In genomic region chr2:37361416-37361815, GRCh38 we compare ENCODE assay signal across 19 cellular contexts. TPM values are rescaled to one million over a fixed set of nuclear protein-coding genes. Genes with fewer than 3 reads are reported as not detected.
DNase-seq lines count a peak whose midpoint lies in the region; ATAC-seq and TF ChIP-seq lines count a peak whose summit lies in the region.
"Had no signal": no experiment of that assay in that cellular context is flagged by ENCODE, and none has a peak within 500 bp of the region (broad histone marks: within the 10 kb centered on the region; RNA-seq: fewer than 3 reads in every experiment).

No MANE protein-coding gene starts in this region.

- DNase-seq in NCI-H510A treated with DMSO at 0.1 percent for 48 hours (lab: John Stamatoyannopoulos, UW) (peak; percentile 36), NCI-H510A (lab: John Stamatoyannopoulos, UW) (no peak), RWPE1 (ENCODE audit: low spot score) (peak; percentile 36), esophagus squamous epithelium (lab: John Stamatoyannopoulos, UW) (no peak), gastrocnemius medialis (peak; percentile 65 to 66), mucosa of descending colon (no peak), G401 (ENCODE audit: low spot score) (no peak)
- DNase-seq: 8988T; CD8-positive, alpha-beta T cell; DMS79; NCI-H1048; NCI-H1436 treated with DMSO at 0.1 percent for 48 hours; NCI-H2029 treated with DMSO at 0.1 percent for 48 hours; NCI-H226; NCI-H69; SJCRH30 had no signal

- intact Hi-C loops in esophagus squamous epithelium (cut with DNase I) (no loop called here), gastrocnemius medialis (cut with DNase I; ENCODE audit: low total_unique reads) (loop anchor here (5.0 kb wide), 1 partner anchor 39 kb away; the partner anchor contains the start of gene PRKD3), mucosa of descending colon (cut with DNase I, micrococcal nuclease) (no loop called here)

- POLR2A ChIA-PET in RWPE1 (lab: Yijun Ruan, JAX; ENCODE audit: low non-redundant PET): no interaction called here

- H3K36me3 ChIP-seq in esophagus squamous epithelium (no peaks in the 10 kb centered on the region), gastrocnemius medialis (no peaks in the 10 kb centered on the region), mucosa of descending colon (ENCODE audit: low read depth) (no peaks in the 10 kb centered on the region)
- H3K36me3 ChIP-seq: SJCRH30 had no signal

- peak; percentile 71 to 81 for ATAC-seq in gastrocnemius medialis
- ATAC-seq in mucosa of descending colon: no peak
- ATAC-seq in GM21360 (IDR thresholded peaks at IDR 0.05; ENCODE audit: unreplicated experiment): no peak
- ATAC-seq: CD8-positive, alpha-beta T cell; GM23338; HCT116 had no signal

- no peak overlapping the region for H3K27ac ChIP-seq in RWPE1
- peak overlapping the region in 3 of 4 donors; percentile 34 to 62 (median 48) for H3K27ac ChIP-seq in esophagus squamous epithelium
- H3K27ac ChIP-seq in gastrocnemius medialis: peak overlapping the region; percentile 67 to 82 (median 70)
- H3K27ac ChIP-seq: SJCRH30 had no signal

- TF ChIP-seq CTCF in RWPE1 (conservative IDR thresholded peaks at IDR 0.05; ENCODE audit: low read depth) (no peak), esophagus squamous epithelium (IDR thresholded peaks at IDR 0.05) (no peak), gastrocnemius medialis (IDR thresholded peaks at IDR 0.05 in 4 of 5, conservative IDR thresholded peaks at IDR 0.05 in 1 of 5) (no peak), mucosa of descending colon (IDR thresholded peaks at IDR 0.05) (no peak)

- TF ChIP-seq POLR2A in esophagus squamous epithelium (IDR thresholded peaks at IDR 0.05) (no peak), gastrocnemius medialis (IDR thresholded peaks at IDR 0.05) (no peak)

- WGBS in esophagus squamous epithelium, 2 donors: 36 to 55% methylated on average over 1 of the region's 1 CpG

- H3K4me3 ChIP-seq in esophagus squamous epithelium (no peak overlapping the region), gastrocnemius medialis (no peak overlapping the region), mucosa of descending colon (no peak overlapping the region)
- H3K4me3 ChIP-seq: GM23338, SJCRH30 had no signal

- CTCF ChIA-PET in RWPE1 (lab: Yijun Ruan, JAX): no interaction called here

- H3K27me3 ChIP-seq in esophagus squamous epithelium: no peaks in the 10 kb centered on the region
- no peaks in the 10 kb centered on the region for H3K27me3 ChIP-seq in gastrocnemius medialis
- H3K27me3 ChIP-seq: SJCRH30 had no signal

- H3K9me3 ChIP-seq in esophagus squamous epithelium (no peaks in the 10 kb centered on the region), gastrocnemius medialis (no peaks in the 10 kb centered on the region), mucosa of descending colon (no peaks in the 10 kb centered on the region)
- H3K9me3 ChIP-seq: SJCRH30 had no signal

- peaks cover 0 to 24% (median 4%) of the 10 kb centered on the region in 3 donors for H3K4me1 ChIP-seq in esophagus squamous epithelium
- peaks cover 21 to 26% of the 10 kb centered on the region in 2 donors for H3K4me1 ChIP-seq in gastrocnemius medialis
- H3K4me1 ChIP-seq in mucosa of descending colon (ENCODE audit: low read depth): peaks cover 7% of the 10 kb centered on the region
- H3K4me1 ChIP-seq: SJCRH30 had no signal

- in situ Hi-C loops in gastrocnemius medialis (cut with MboI; ENCODE audit: low sequenced_read_pairs in 4 of 4) (no loop called here), G401 (cut with HindIII; ENCODE audit: low sequenced_read_pairs) (no loop called here)

RNA-seq across cellular contexts. Expression of gene QPCT, which starts 17.0 kb away (rescaled TPM):
- 10 to 100 TPM in 2 of 4 donors, 1 to 10 TPM in 2; 2.1 to 13.7 (median 7.2) TPM for total RNA-seq in esophagus squamous epithelium
- 1 to 10 TPM; 1.5 to 6.4 (median 4.7) TPM for total RNA-seq in gastrocnemius medialis
- 10 to 100 TPM in 1 of 3 donors, 1 to 10 TPM in 2; 4.3 to 15.8 (median 6.8) TPM for total RNA-seq in mucosa of descending colon
- not detected in 2 replicates for total RNA-seq in G401 (2014; rRNA removed; shearing (Covaris generic))

RNA-seq across cellular contexts. Expression of gene PRKD3, which starts 36.8 kb away (rescaled TPM):
- total RNA-seq in esophagus squamous epithelium (10 to 100 TPM in 3 of 4 donors, 1 to 10 TPM in 1; 7.4 to 25.9 (median 23.2) TPM), gastrocnemius medialis (10 to 100 TPM; 11.0 to 34.4 (median 14.9) TPM), mucosa of descending colon (10 to 100 TPM; 16.0 to 50.1 (median 19.7) TPM)
- 4.1 and 6.7 TPM in 2 replicates for total RNA-seq in G401 (2014; rRNA removed; shearing (Covaris generic))

Comparison
In these comparisons a context has a peak if more than half of its experiments do, and no peak if none do; other contexts are left out.
1. DNase-seq: peak in NCI-H510A treated with DMSO at 0.1 percent for 48 hours (single experiment), RWPE1 (single experiment) and gastrocnemius medialis (2 of 2); none in NCI-H510A (single experiment), esophagus squamous epithelium (single experiment), mucosa of descending colon (0 of 3) and G401 (single experiment).
2. ATAC-seq: peak in gastrocnemius medialis (2 of 2); none in mucosa of descending colon (single experiment) and GM21360 (single experiment).